Comparison of ENCODE assay signal across 20 cellular contexts in the genomic region with DNA sequence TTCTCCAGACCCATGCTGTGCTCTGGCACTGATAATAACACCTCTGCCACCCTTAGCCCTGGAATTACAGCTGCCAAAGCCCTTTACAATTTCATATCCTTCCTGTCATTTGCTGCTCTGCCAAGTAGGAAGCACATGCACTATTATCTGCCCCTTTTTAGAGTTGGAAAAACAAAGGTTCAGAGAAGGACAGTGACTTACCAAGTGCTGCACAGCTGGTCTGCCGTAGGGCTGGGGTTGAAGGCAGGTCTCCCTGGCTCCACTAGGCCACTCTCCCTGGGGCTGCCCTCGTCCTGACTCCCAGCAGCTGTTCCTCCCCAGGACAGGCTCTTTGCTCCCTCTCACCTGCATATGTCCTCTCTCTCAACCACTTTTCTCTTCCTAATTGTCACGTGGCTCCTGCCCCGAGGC.
A peak's percentile ranks its signal among the peaks of the same experiment; 100 is the strongest.
DNase-seq lines count a peak whose midpoint lies in the region; ATAC-seq, FAIRE-seq and TF ChIP-seq lines count a peak whose summit lies in the region.
"Had no signal": no experiment of that assay in that cellular context is flagged by ENCODE, and none has a peak within 500 bp of the region (broad histone marks: within the 10 kb centered on the region; RNA-seq: fewer than 3 reads in every experiment).

No MANE protein-coding gene starts in this region.

- no peak overlapping the region for H2BK15ac ChIP-seq in H1 (ENCODE audit: low read length)

- no peak overlapping the region for H4K5ac ChIP-seq in H1 (ENCODE audit: insufficient read length, low read depth, low read length)

- H3K4me2 ChIP-seq in BLaER1: peak overlapping the region; percentile 4; the same call in 1 of the 2 replicates
- no peak overlapping the region for H3K4me2 ChIP-seq in H1 (ENCODE audit: insufficient read depth in 1 of 2, low read depth in 2 of 2, low read length in 2 of 2)

- no peaks in the 10 kb centered on the region for H3K36me3 ChIP-seq in BLaER1
- no peaks in the 10 kb centered on the region for H3K36me3 ChIP-seq in H1 (ENCODE audit: control insufficient read depth in 2 of 4, insufficient read depth in 4 of 4, low read length in 3 of 4)
- H3K36me3 ChIP-seq: BE2C had no signal

- H3K23ac ChIP-seq in H1 (ENCODE audit: insufficient read length): no peak overlapping the region

- no peak overlapping the region for H3K4ac ChIP-seq in H1 (replicated peaks; ENCODE audit: insufficient read length, low read depth, low read length)

- CTCF ChIA-PET in H1 (lab: Charles Lee; ENCODE audit: partially characterized antibody): interaction anchor here (1.0 to 3.5 kb wide), 2 partner anchors 10 to 317 kb away, joined by 4 to 21 read pairs; no protein-coding TSS in a partner anchor

- H2BK5ac ChIP-seq in H1 (ENCODE audit: low read depth, low read length): 0 out of 2 replicates have a peak overlapping the region, but pooled peaks have one; percentile 45

- H4K20me1 ChIP-seq in BLaER1: no peaks in the 10 kb centered on the region
- no peaks in the 10 kb centered on the region for H4K20me1 ChIP-seq in H1 (replicated peaks in 1 of 2; ENCODE audit: control insufficient read depth in 1 of 2, insufficient read depth in 2 of 2, low read length in 2 of 2)

- FAIRE-seq in H1 (lab: Jason Lieb, UNC): no peak
- FAIRE-seq: G401.6 had no signal

- H3K9ac ChIP-seq in BLaER1 (no peak overlapping the region), H1 (replicated peaks in 1 of 4; ENCODE audit: extremely low read depth in 1 of 4, low read depth in 3 of 4, low read length in 3 of 4) (no peak overlapping the region)

- POLR2A ChIA-PET in H1 (lab: Charles Lee; ENCODE audit: partially characterized antibody): no interaction called here

- peak; percentile 12 for DNase-seq in NCI-H69 (lab: John Stamatoyannopoulos, UW)
- DNase-seq in H1 (ENCODE audit: low read depth in 1 of 2, low spot score in 2 of 2): no peak
- DNase-seq in lung microvascular endothelial cell (ENCODE audit: low read depth in 2 of 2): peak; percentile 14 to 96
- DNase-seq in sciatic nerve (ENCODE audit: low spot score): no peak
- DNase-seq in NCI-H774 (lab: John Stamatoyannopoulos, UW): no peak
- no peak for DNase-seq in NCI-H526 treated with DMSO at 0.1 percent for 48 hours (lab: John Stamatoyannopoulos, UW)
- DNase-seq: 8988T; BE2C; CD8-positive, alpha-beta memory T cell; DMS79 treated with DMSO at 0.1 percent for 48 hours; KBM-7; NCI-H1436; NCI-H2029 treated with DMSO at 0.1 percent for 48 hours; NCI-H2171 treated with DMSO at 0.1 percent for 48 hours; RPMI8226; SIG-M5 had no signal

- H3K4me3 ChIP-seq in BLaER1: no peak overlapping the region
- H3K4me3 ChIP-seq in H1 (ENCODE audit: extremely low read depth in 1 of 4, insufficient read depth in 2 of 4, low read depth in 3 of 4, low read length in 4 of 4): no peak overlapping the region

- peaks cover 7% of the 10 kb centered on the region; the same call in 1 of the 2 replicates for H3K4me1 ChIP-seq in BLaER1
- peaks cover 0 to 13% (median 3%) of the 10 kb centered on the region in 4 experiments; a peak in 5 of 7 replicates for H3K4me1 ChIP-seq in H1 (replicated peaks in 1 of 4; ENCODE audit: control insufficient read depth in 3 of 4, insufficient read depth in 4 of 4, low read length in 3 of 4)
- H3K4me1 ChIP-seq: BE2C had no signal

- no peaks in the 10 kb centered on the region for H3K23me2 ChIP-seq in H1 (ENCODE audit: low read depth, low read length)

- no peak overlapping the region for H2BK20ac ChIP-seq in H1 (ENCODE audit: low read length)

- H3K27me3 ChIP-seq in BLaER1 (no peaks in the 10 kb centered on the region), H1 (replicated peaks in 1 of 4; ENCODE audit: control insufficient read depth in 3 of 4, extremely low read depth in 1 of 4, insufficient read depth in 3 of 4, low read length in 3 of 4) (no peaks in the 10 kb centered on the region)

- no peak overlapping the region for H2AK5ac ChIP-seq in H1 (ENCODE audit: low read depth, low read length)

- TF ChIP-seq POLR2A in H1 (IDR thresholded peaks at IDR 0.05; ENCODE audit: control extremely low read depth in 1 of 2, low read depth in 2 of 2, low read length in 2 of 2): no peak

- intact Hi-C loops in sciatic nerve (cut with DNase I): no loop called here

- TF ChIP-seq CTCF in H1 (IDR thresholded peaks at IDR 0.05; ENCODE audit: control extremely low read depth in 1 of 3, insufficient read depth in 1 of 3, low read depth in 1 of 3, low read length in 3 of 3): no peak

- WGBS in H1 (ENCODE audit: extremely low coverage in 1 of 2, insufficient coverage in 1 of 2, insufficient read length in 1 of 2, insufficient replicate concordance in 2 of 2, low coverage in 1 of 2, low lambda C conversion rate in 2 of 2, missing lambda C conversion rate in 1 of 2), 2 experiments: 80% methylated on average over 4 of the region's 4 CpGs; no CpG with 5 or more reads in 1 of the 2 experiments

- H3K18ac ChIP-seq in H1 (ENCODE audit: extremely low read depth, low read length): peak overlapping the region; percentile 54; the same call in 1 of the 2 replicates

- no peak for TF ChIP-seq RAD21 in H1 (IDR thresholded peaks at IDR 0.05 in 1 of 2, conservative IDR thresholded peaks at IDR 0.05 in 1 of 2; ENCODE audit: low read depth in 2 of 2, low read length in 2 of 2)

- H3K27ac ChIP-seq in BLaER1: no peak overlapping the region
- H3K27ac ChIP-seq in H1 (ENCODE audit: low read depth, low read length): no peak overlapping the region

- no peak overlapping the region for H3K56ac ChIP-seq in H1 (replicated peaks; ENCODE audit: insufficient read length, low read depth, low read length)

- H3K9me3 ChIP-seq in BLaER1: no peaks in the 10 kb centered on the region
- no peaks in the 10 kb centered on the region for H3K9me3 ChIP-seq in H1 (ENCODE audit: insufficient read depth in 2 of 2, low read depth in 1 of 2, low read length in 1 of 2)
- H3K9me3 ChIP-seq: BE2C had no signal

- no peak overlapping the region for H3K14ac ChIP-seq in H1 (ENCODE audit: insufficient read length)

- peak overlapping the region; percentile 92 for H2BK12ac ChIP-seq in H1 (ENCODE audit: low read depth, low read length)

- no peak for TF ChIP-seq EP300 in H1 (IDR thresholded peaks at IDR 0.05; ENCODE audit: borderline replicate concordance in 1 of 2, low read depth in 2 of 2, low read length in 2 of 2)

- H4K91ac ChIP-seq in H1 (replicated peaks; ENCODE audit: insufficient read length, low read length): peak overlapping the region; percentile 44

- no peaks in the 10 kb centered on the region for H3K79me1 ChIP-seq in H1 (ENCODE audit: low read depth, low read length)

- H2AFZ ChIP-seq in H1 (ENCODE audit: low read length): no peak overlapping the region

- H2BK120ac ChIP-seq in H1 (replicated peaks; ENCODE audit: low read depth, low read length): no peak overlapping the region

- ATAC-seq in sciatic nerve (no peak), HG02610 (IDR thresholded peaks at IDR 0.05; ENCODE audit: unreplicated experiment) (no peak)
- ATAC-seq: HCT116 had no signal

- H4K8ac ChIP-seq in H1 (ENCODE audit: extremely low read depth, insufficient read depth, low read length): no peak overlapping the region

- H3K79me2 ChIP-seq in H1 (ENCODE audit: control insufficient read depth in 1 of 2, insufficient read depth in 2 of 2, low read length in 2 of 2): no peaks in the 10 kb centered on the region

TF ChIP-seq in H1, 55 proteins besides CTCF, POLR2A, EP300 and RAD21:
- TF ChIP-seq KDM1A (IDR thresholded peaks at IDR 0.05; ENCODE audit: borderline replicate concordance, low read length): peak; percentile 56; the same call in 1 of the 2 replicates
- TF ChIP-seq CHD2 (IDR thresholded peaks at IDR 0.05; ENCODE audit: low read length): no peak
TF ChIP-seq in H1: peak in this region for 1.

Comparison
In these comparisons a context has a peak if more than half of its experiments do, and no peak if none do; other contexts are left out.
1. DNase-seq: peak in NCI-H69 (single experiment) and lung microvascular endothelial cell (2 of 2); none in H1 (0 of 2), sciatic nerve (single experiment), NCI-H774 (single experiment) and NCI-H526 treated with DMSO at 0.1 percent for 48 hours (single experiment).